6 cellular contexts compared by ENCODE assay signal in the genomic region with DNA sequence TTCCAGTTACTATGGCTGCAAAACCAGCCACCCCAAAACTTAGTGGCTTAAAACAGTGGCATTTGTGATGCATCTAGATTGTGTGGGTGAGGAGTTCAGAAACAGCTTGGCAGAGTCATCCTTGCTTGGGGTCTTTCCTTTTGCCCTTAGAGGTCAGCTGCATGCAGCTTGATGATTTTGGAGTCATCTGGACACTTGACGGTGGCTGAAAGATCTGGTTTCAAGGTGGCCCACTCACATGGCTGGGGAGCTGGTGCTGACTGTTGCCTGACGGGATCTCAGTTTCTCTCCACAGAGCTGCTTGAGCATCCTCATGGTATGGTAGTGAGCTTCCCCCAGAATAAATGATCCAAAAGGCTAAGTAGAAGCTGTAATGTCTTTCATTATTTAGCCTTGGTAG.
"Had no signal": no experiment of that assay in that cellular context is flagged by ENCODE, and none has a peak within 500 bp of the region (broad histone marks: within the 10 kb centered on the region; RNA-seq: fewer than 3 reads in every experiment).

No MANE protein-coding gene starts in this region.

- DNase-seq: H9, HCEC 1CT had no signal

- ATAC-seq: GM23338, HepG2 had no signal

- H3K4me3 ChIP-seq: GM23338 had no signal

- H2AFZ ChIP-seq: GM23338 had no signal

- H3K4me1 Mint-ChIP-seq: GM23338, IgD-negative memory B cell had no signal

- H3K4me3 Mint-ChIP-seq: GM23338, H9 had no signal

- H3K4me2 ChIP-seq: GM23338 had no signal

- H3K27me3 Mint-ChIP-seq: IgD-negative memory B cell had no signal

- H3K36me3 Mint-ChIP-seq: IgD-negative memory B cell had no signal

- H3K27ac ChIP-seq: HL-60 had no signal

- H3K27ac Mint-ChIP-seq: GM23338, H9, IgD-negative memory B cell had no signal
